8 cellular contexts compared by ENCODE assay signal in genomic region chr1:54488065-54488750, GRCh38. TPM values are rescaled to one million over a fixed set of nuclear protein-coding genes. Genes with fewer than 3 reads are reported as not detected.
DNase-seq lines count a peak whose midpoint lies in the region; ATAC-seq, FAIRE-seq and TF ChIP-seq lines count a peak whose summit lies in the region.

No MANE protein-coding gene starts in this region.

- intact Hi-C loops in kidney (cut with DNase I), result loop anchor here (5.0 kb wide), 1 partner anchor 81 kb away; the partner anchor contains the start of gene SSBP3

- no peak for FAIRE-seq in kidney (lab: Jason Lieb, UNC)

- TF ChIP-seq CTCF in kidney (IDR thresholded peaks at IDR 0.05; ENCODE audit: borderline replicate concordance, extremely low read depth, insufficient read depth), result no peak

- peak overlapping the region; percentile 78 for H3K4me3 ChIP-seq in GM08714 (ENCODE audit: low read length)
- peak overlapping the region; percentile 69 to 78 for H3K4me3 ChIP-seq in kidney (ENCODE audit: low read length in 2 of 2)

- peak; percentile 48 for ATAC-seq in HG02885 (IDR thresholded peaks at IDR 0.05; ENCODE audit: poor library complexity, unreplicated experiment)
- ATAC-seq in central memory CD8-positive, alpha-beta T cell (replicated peaks; ENCODE audit: extremely low read depth, poor library complexity, severe bottlenecking), result peak; percentile 56
- no peak for ATAC-seq in HG03025 (IDR thresholded peaks at IDR 0.05; ENCODE audit: low FRiP score, unreplicated experiment)

- H3K27ac Mint-ChIP-seq in central memory CD8-positive, alpha-beta T cell (ENCODE audit: low read depth), result peak overlapping the region; percentile 88

- peak overlapping the region; percentile 94 to 95 for H3K27ac ChIP-seq in kidney (ENCODE audit: low read depth in 2 of 2, low read length in 2 of 2)

- H3K9me3 Mint-ChIP-seq in central memory CD8-positive, alpha-beta T cell, result no peaks in the 10 kb centered on the region

- H3K4me1 ChIP-seq in kidney (ENCODE audit: control insufficient read depth in 1 of 2, insufficient read depth in 1 of 2, low read depth in 1 of 2, low read length in 2 of 2), result peaks cover 10 to 12% of the 10 kb centered on the region in 2 donors

- DNase-seq in NCI-H2196 treated with DMSO at 0.1 percent for 48 hours (lab: John Stamatoyannopoulos, UW; ENCODE audit: unreplicated experiment), result peak; percentile 83
- DNase-seq in activated CD4-positive, CD25-positive, alpha-beta regulatory T cell treated with anti-CD3 and anti-CD28 coated beads, Interleukin-2, amount 50 U/mL, for 16 hours (ENCODE audit: low read depth, low spot score), result peak; percentile 34
- peak; percentile 39 to 57 for DNase-seq in central memory CD8-positive, alpha-beta T cell (ENCODE audit: low spot score in 2 of 2)
- DNase-seq in kidney, result peak; percentile 97
- peak; percentile 72 for DNase-seq in stimulated activated CD4-positive, alpha-beta T cell treated with anti-CD3 and anti-CD28 coated beads, Interleukin-12 subunit alpha, Interleukin-12 subunit beta, amount 100 ng/mL, for 4 hours

- peaks cover 49% of the 10 kb centered on the region for H3K4me1 Mint-ChIP-seq in central memory CD8-positive, alpha-beta T cell

- H3K36me3 ChIP-seq in kidney (ENCODE audit: control insufficient read depth in 1 of 2, insufficient read depth in 2 of 2, low read length in 2 of 2), result no peaks in the 10 kb centered on the region

- peak overlapping the region; percentile 82 for H3K4me3 Mint-ChIP-seq in central memory CD8-positive, alpha-beta T cell

- peak overlapping the region in 1 of 2 donors; percentile 90 for H3K9ac ChIP-seq in kidney (ENCODE audit: low read length in 2 of 2)

- H3K9me3 ChIP-seq in kidney (ENCODE audit: control insufficient read depth in 1 of 2, low read length in 2 of 2), result no peaks in the 10 kb centered on the region

- peaks cover 12% of the 10 kb centered on the region for H3K27me3 Mint-ChIP-seq in central memory CD8-positive, alpha-beta T cell

- peaks cover 4% of the 10 kb centered on the region for H3K36me3 Mint-ChIP-seq in central memory CD8-positive, alpha-beta T cell (ENCODE audit: insufficient read depth)

RNA-seq across cellular contexts. Expression of gene ACOT11, which starts 59.8 kb away (rescaled TPM):
- total RNA-seq in kidney, result 24.6 TPM
- 31.1 TPM for polyA plus RNA-seq in kidney (ENCODE audit: insufficient read depth, low read depth, low replicate concordance)

Comparison
In these comparisons a context has a peak if more than half of its experiments do, and no peak if none do; other contexts are left out.
1. DNase-seq: peak in every context shown above with its lines; median percentile 97 in kidney; 83 in NCI-H2196 treated with DMSO at 0.1 percent for 48 hours; 72 in stimulated activated CD4-positive, alpha-beta T cell treated with anti-CD3 and anti-CD28 coated beads, Interleukin-12 subunit alpha, Interleukin-12 subunit beta, amount 100 ng/mL, for 4 hours; 48 in central memory CD8-positive, alpha-beta T cell; 34 in activated CD4-positive, CD25-positive, alpha-beta regulatory T cell treated with anti-CD3 and anti-CD28 coated beads, Interleukin-2, amount 50 U/mL, for 16 hours.